ENCODE assay signal across 29 cellular contexts in the genomic region with DNA sequence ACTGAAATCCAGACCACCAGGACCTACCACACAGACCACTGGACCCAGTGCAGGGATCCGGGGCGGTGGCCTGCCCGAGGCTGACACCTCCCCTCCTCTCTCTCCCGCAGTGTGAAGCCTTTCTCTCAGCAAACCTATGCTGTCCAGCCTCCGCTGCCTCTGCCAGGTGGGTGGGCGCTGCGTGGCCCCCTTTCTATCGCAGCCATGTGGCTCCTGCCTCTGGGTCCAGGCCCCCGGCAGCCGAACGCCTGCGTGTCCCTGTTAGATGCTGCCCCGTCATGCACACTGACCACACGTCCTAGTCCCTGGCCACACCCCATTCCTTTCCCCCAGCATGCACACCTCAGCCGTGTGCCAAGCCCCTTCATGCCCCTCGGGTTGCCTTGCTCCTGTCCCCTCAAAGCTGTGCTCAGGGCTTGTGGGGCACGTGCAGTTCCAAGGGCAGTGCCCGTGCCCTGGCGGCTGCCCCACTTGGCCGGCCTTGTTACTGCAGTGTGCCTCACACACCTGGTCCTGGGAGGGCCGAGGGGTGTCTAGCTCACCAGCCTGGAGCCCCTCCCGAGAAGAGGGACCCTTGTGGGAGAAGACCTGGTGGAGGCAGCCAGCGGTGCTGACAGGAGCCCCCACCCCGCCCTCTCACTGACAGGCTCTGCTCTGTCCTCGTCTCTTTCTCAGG. TPM values are rescaled to one million over a fixed set of nuclear protein-coding genes. Genes with fewer than 3 reads are reported as not detected.
"Had no signal": no experiment of that assay in that cellular context is flagged by ENCODE, and none has a peak within 500 bp of the region (broad histone marks: within the 10 kb centered on the region; RNA-seq: fewer than 3 reads in every experiment).

No MANE protein-coding gene starts in this region.

- H3K9me3 Mint-ChIP-seq: activated CD4-positive, alpha-beta memory T cell treated with anti-CD3 and anti-CD28 coated beads, Interleukin-2, amount 10 ng/mL, durations not matched to agents 7 days and 5 days; activated CD4-positive, alpha-beta T cell treated with anti-CD3 and anti-CD28 coated beads, Interleukin-2, amount 10 ng/mL, durations not matched to agents 7 days and 5 days; activated naive CD4-positive, alpha-beta T cell treated with anti-CD3 and anti-CD28 coated beads, Interleukin-2, amount 50 U/mL, for 72 hours; naive thymus-derived CD8-positive, alpha-beta T cell; T-helper 1 cell treated with Interleukin-12 subunit alpha and Interleukin-12 subunit beta and Interleukin-4 antibody, amounts not matched to agents 30 μg/mL and 1 μg/mL, for 36 hours had no signal

- H3K4me1 Mint-ChIP-seq: activated CD4-positive, alpha-beta T cell treated with anti-CD3 and anti-CD28 coated beads, Interleukin-2, amount 10 ng/mL, durations not matched to agents 7 days and 5 days; activated CD8-positive, alpha-beta memory T cell treated with anti-CD3 and anti-CD28 coated beads, Interleukin-2, amount 10 ng/mL, durations not matched to agents 7 days and 5 days had no signal

- H3K4me2 ChIP-seq: smooth muscle cell had no signal

- H3K4me3 Mint-ChIP-seq: activated CD4-positive, alpha-beta memory T cell treated with anti-CD3 and anti-CD28 coated beads, Interleukin-2, amount 10 ng/mL, durations not matched to agents 7 days and 5 days; activated CD4-positive, alpha-beta T cell treated with anti-CD3 and anti-CD28 coated beads, Interleukin-2, amount 10 ng/mL, durations not matched to agents 7 days and 5 days; activated CD8-positive, alpha-beta memory T cell treated with anti-CD3 and anti-CD28 coated beads, Interleukin-2, amount 10 ng/mL, durations not matched to agents 7 days and 5 days; naive thymus-derived CD8-positive, alpha-beta T cell; T-helper 1 cell treated with Interleukin-12 subunit alpha and Interleukin-12 subunit beta and Interleukin-4 antibody, amounts not matched to agents 30 μg/mL and 1 μg/mL, for 36 hours had no signal

- ATAC-seq: activated CD8-positive, alpha-beta memory T cell treated with anti-CD3 and anti-CD28 coated beads, Interleukin-2, amount 10 ng/mL, durations not matched to agents 7 days and 5 days; activated naive CD4-positive, alpha-beta T cell treated with anti-CD3 and anti-CD28 coated beads, Interleukin-2, amount 50 U/mL, for 72 hours; gastrocnemius medialis; naive thymus-derived CD8-positive, alpha-beta T cell had no signal

- H3K4me3 ChIP-seq: colonic mucosa, gastrocnemius medialis, ovary, smooth muscle cell, testis, transverse colon had no signal

- H3K27ac Mint-ChIP-seq: activated CD4-positive, alpha-beta memory T cell treated with anti-CD3 and anti-CD28 coated beads, Interleukin-2, amount 10 ng/mL, durations not matched to agents 7 days and 5 days; activated CD4-positive, alpha-beta T cell treated with anti-CD3 and anti-CD28 coated beads, Interleukin-2, amount 10 ng/mL, durations not matched to agents 7 days and 5 days; activated CD8-positive, alpha-beta memory T cell treated with anti-CD3 and anti-CD28 coated beads, Interleukin-2, amount 10 ng/mL, durations not matched to agents 7 days and 5 days; activated naive CD4-positive, alpha-beta T cell treated with anti-CD3 and anti-CD28 coated beads, Interleukin-2, amount 50 U/mL, for 72 hours; T-helper 1 cell treated with Interleukin-12 subunit alpha and Interleukin-12 subunit beta and Interleukin-4 antibody, amounts not matched to agents 30 μg/mL and 1 μg/mL, for 36 hours had no signal

- H3K36me3 ChIP-seq: colonic mucosa, neutrophil, ovary, transverse colon had no signal

- H3K27me3 Mint-ChIP-seq: activated CD4-positive, alpha-beta memory T cell treated with anti-CD3 and anti-CD28 coated beads, Interleukin-2, amount 10 ng/mL, durations not matched to agents 7 days and 5 days; activated CD8-positive, alpha-beta memory T cell treated with anti-CD3 and anti-CD28 coated beads, Interleukin-2, amount 10 ng/mL, durations not matched to agents 7 days and 5 days; progenitor cell of endocrine pancreas had no signal

- FAIRE-seq: islet of Langerhans had no signal

- H3K27ac ChIP-seq: colonic mucosa, neutrophil, ovary, testis, transverse colon had no signal

- H3K9me3 ChIP-seq: colonic mucosa, gastrocnemius medialis, neutrophil, ovary, testis, transverse colon had no signal

- H3K27me3 ChIP-seq: colonic mucosa, gastrocnemius medialis, ovary, testis, transverse colon had no signal

- DNase-seq: activated CD4-positive, alpha-beta memory T cell treated with anti-CD3 and anti-CD28 coated beads, Interleukin-2, amount 10 ng/mL, durations not matched to agents 7 days and 5 days; activated CD4-positive, alpha-beta T cell treated with anti-CD3 and anti-CD28 coated beads for 1 hour; activated CD4-positive, alpha-beta T cell treated with anti-CD3 and anti-CD28 coated beads, Interleukin-2, amount 10 ng/mL, durations not matched to agents 7 days and 5 days; activated CD8-positive, alpha-beta memory T cell treated with anti-CD3 and anti-CD28 coated beads, Interleukin-2, amount 10 ng/mL, durations not matched to agents 7 days and 5 days; activated naive CD4-positive, alpha-beta T cell; activated T-cell treated with anti-CD3 and anti-CD28 coated beads, Interleukin-2, amount 50 U/mL, for 48 hours; anterior cingulate cortex; cerebellar nuclear complex; colonic mucosa; effector CD8-positive, alpha-beta T cell; erythroblast; gastrocnemius medialis; glutamatergic neuron; midbrain; naive thymus-derived CD8-positive, alpha-beta T cell; ovary; stimulated activated CD4-positive, alpha-beta T cell treated with anti-CD3 and anti-CD28 coated beads, Interleukin-1b, Interleukin-23, amount 100 ng/mL, for 48 hours; stimulated activated CD4-positive, alpha-beta T cell treated with anti-CD3 and anti-CD28 coated beads, Interleukin-4, amount 100 ng/mL, for 4 hours; stimulated activated CD8-positive, alpha-beta memory T cell treated with anti-CD3 and anti-CD28 coated beads, Interleukin-4, amount 100 ng/mL, for 48 hours; stimulated activated naive CD4-positive, alpha-beta T cell; SW 1271; testis; transverse colon had no signal

- H3K36me3 Mint-ChIP-seq: activated CD8-positive, alpha-beta memory T cell treated with anti-CD3 and anti-CD28 coated beads, Interleukin-2, amount 10 ng/mL, durations not matched to agents 7 days and 5 days; activated naive CD4-positive, alpha-beta T cell treated with anti-CD3 and anti-CD28 coated beads, Interleukin-2, amount 50 U/mL, for 72 hours; naive thymus-derived CD8-positive, alpha-beta T cell had no signal

- H3K4me1 ChIP-seq: colonic mucosa, testis, transverse colon had no signal

RNA-seq across cellular contexts. Expression of gene TSPAN9, which starts 58.0 kb away (rescaled TPM):
- total RNA-seq: activated CD8-positive, alpha-beta memory T cell treated with anti-CD3 and anti-CD28 coated beads, Interleukin-2, amount 10 ng/mL, durations not matched to agents 7 days and 5 days had no signal
- polyA plus RNA-seq: naive thymus-derived CD8-positive, alpha-beta T cell had no signal

RNA-seq across cellular contexts. Expression of gene TEAD4, which starts 59.9 kb away (rescaled TPM):
- total RNA-seq: naive thymus-derived CD8-positive, alpha-beta T cell had no signal
- polyA plus RNA-seq: naive thymus-derived CD8-positive, alpha-beta T cell had no signal
